Comparison of ENCODE assay signal across 14 cellular contexts in the genomic region with DNA sequence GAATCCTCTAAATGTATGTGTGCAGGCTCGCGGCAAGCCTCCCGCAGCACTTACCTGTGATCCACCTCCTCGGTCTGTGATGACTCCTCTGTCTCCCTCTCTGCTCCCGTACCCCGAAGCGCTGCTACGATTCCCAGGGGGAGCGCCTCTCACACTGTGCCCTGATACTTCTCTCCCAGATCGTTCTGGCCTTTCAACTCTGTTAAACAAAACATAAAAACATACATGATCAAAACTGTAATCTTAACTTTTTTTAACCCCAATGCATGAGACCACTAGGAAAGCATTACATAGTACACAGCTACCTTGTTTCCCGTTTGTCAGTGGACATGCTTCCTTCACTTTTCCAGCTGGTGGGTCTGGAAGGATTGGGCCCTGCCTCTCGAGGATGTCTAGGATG.
"Had no signal": no experiment of that assay in that cellular context is flagged by ENCODE, and none has a peak within 500 bp of the region (broad histone marks: within the 10 kb centered on the region; RNA-seq: fewer than 3 reads in every experiment).

No MANE protein-coding gene starts in this region.

- H3K4me3 Mint-ChIP-seq: activated CD4-positive, alpha-beta memory T cell treated with anti-CD3 and anti-CD28 coated beads, Interleukin-2, amount 10 ng/mL, durations not matched to agents 7 days and 5 days; memory B cell; neural progenitor cell had no signal

- H3K4me1 Mint-ChIP-seq: neural progenitor cell had no signal

- H3K9me3 ChIP-seq: gastroesophageal sphincter, left lung, pancreas, tibial nerve had no signal

- H3K9me3 Mint-ChIP-seq: activated CD4-positive, alpha-beta memory T cell treated with anti-CD3 and anti-CD28 coated beads, Interleukin-2, amount 10 ng/mL, durations not matched to agents 7 days and 5 days; memory B cell; neural progenitor cell had no signal

- H3K4me1 ChIP-seq: gastroesophageal sphincter, left lung, neural progenitor cell, pancreas, tibial nerve had no signal

- H3K27me3 ChIP-seq: gastroesophageal sphincter, left lung, neural progenitor cell, pancreas, tibial nerve had no signal

- ATAC-seq: activated CD4-positive, CD25-positive, alpha-beta regulatory T cell treated with anti-CD3 and anti-CD28 coated beads, Interleukin-2, amount 50 U/mL, for 24 hours; gastroesophageal sphincter; left lung; pancreas; SK-N-SH treated with all-trans-retinoic acid at 6 μM for 48 hours had no signal

- H3K27ac ChIP-seq: epithelial cell of prostate, gastroesophageal sphincter, left lung, neural progenitor cell, pancreas, skin epidermis, tibial nerve had no signal

- DNase-seq: activated CD4-positive, alpha-beta memory T cell treated with anti-CD3 and anti-CD28 coated beads, Interleukin-2, amount 10 ng/mL, durations not matched to agents 7 days and 5 days; cortex of kidney; effector CD8-positive, alpha-beta T cell; islet precursor cell; left lung; pancreas had no signal

- H3K27me3 Mint-ChIP-seq: activated CD4-positive, alpha-beta memory T cell treated with anti-CD3 and anti-CD28 coated beads, Interleukin-2, amount 10 ng/mL, durations not matched to agents 7 days and 5 days; memory B cell had no signal

- H3K4me3 ChIP-seq: gastroesophageal sphincter, left lung, neural progenitor cell, pancreas, skin epidermis, tibial nerve had no signal

- H3K4me2 ChIP-seq: neural progenitor cell had no signal

- H3K27ac Mint-ChIP-seq: activated CD4-positive, alpha-beta memory T cell treated with anti-CD3 and anti-CD28 coated beads, Interleukin-2, amount 10 ng/mL, durations not matched to agents 7 days and 5 days; memory B cell; neural progenitor cell had no signal

- H2AFZ ChIP-seq: neural progenitor cell had no signal
